ENCODE assay signal across 18 cellular contexts in the genomic region with DNA sequence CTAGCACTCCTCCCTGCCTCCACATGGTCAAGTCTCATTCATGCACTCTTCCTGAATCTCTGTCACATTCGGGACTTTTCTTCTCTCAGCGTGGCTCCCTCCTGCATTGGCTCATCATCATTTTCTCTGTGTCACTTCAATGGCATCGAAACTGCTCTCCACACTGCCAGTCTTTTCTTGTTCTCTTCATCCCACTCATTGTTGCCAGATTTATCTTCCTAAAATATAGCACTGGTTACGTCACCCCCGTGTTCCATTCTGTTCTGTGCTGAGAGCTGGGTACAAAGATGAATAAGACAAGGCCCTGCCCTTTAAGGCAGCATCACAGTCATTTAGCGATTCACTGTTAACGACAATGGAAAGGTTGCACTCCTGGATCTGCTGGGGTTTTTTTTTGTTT.
"Had no signal": no experiment of that assay in that cellular context is flagged by ENCODE, and none has a peak within 500 bp of the region (broad histone marks: within the 10 kb centered on the region; RNA-seq: fewer than 3 reads in every experiment).

No MANE protein-coding gene starts in this region.

- DNase-seq: activated CD4-positive, alpha-beta T cell treated with anti-CD3 and anti-CD28 coated beads, Interleukin-2, amount 50 U/mL, for 1 hour; activated CD4-positive, CD25-positive, alpha-beta regulatory T cell; activated naive CD4-positive, alpha-beta T cell treated with anti-CD3 and anti-CD28 coated beads, Interleukin-2, amount 10 ng/mL, durations not matched to agents 7 days and 5 days; activated T-cell treated with anti-CD3 and anti-CD28 coated beads for 4 hours; colonic mucosa; glutamatergic neuron; immature natural killer cell; left cardiac atrium; retina; stomach; upper lobe of right lung had no signal

- H3K4me1 ChIP-seq: colonic mucosa, neural progenitor cell, parathyroid adenoma, upper lobe of right lung had no signal

- H3K27me3 ChIP-seq: colonic mucosa, neural progenitor cell, stomach, upper lobe of right lung had no signal

- ATAC-seq: activated T-helper 17 cell treated with anti-CD3 and anti-CD28 coated beads, Interleukin-2, amount 50 U/mL, for 72 hours; esophagus mucosa; upper lobe of right lung had no signal

- H3K36me3 ChIP-seq: colonic mucosa, neural progenitor cell, stomach, thoracic aorta, upper lobe of right lung had no signal

- H3K4me3 ChIP-seq: colonic mucosa, lung, neural progenitor cell, smooth muscle cell, stomach, thoracic aorta, upper lobe of right lung had no signal

- H3K27ac ChIP-seq: colonic mucosa, neural progenitor cell, parathyroid adenoma, stomach, thoracic aorta, upper lobe of right lung had no signal

- H3K9me3 ChIP-seq: colonic mucosa, stomach, thoracic aorta, upper lobe of right lung had no signal
